ENCODE assay signal across 26 cellular contexts in the genomic region with DNA sequence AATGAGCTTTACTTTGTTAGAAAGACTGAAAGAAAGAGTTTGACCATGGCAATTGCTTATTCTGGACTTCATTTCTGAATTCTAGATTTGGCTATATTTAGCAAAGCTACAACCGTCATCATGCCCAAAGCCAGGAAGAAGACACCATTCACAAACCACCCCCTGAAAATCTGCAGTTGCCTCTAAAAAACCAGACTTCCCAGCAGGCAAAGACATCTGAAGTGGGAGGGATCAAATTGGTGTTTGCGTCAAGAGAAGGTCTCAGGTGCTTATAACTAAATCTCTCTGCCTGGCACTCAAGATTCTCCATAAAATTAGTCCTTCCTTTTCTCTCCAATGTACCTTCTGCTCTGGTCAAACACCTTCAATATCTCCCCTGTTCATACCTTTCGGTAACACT. TPM values are rescaled to one million over a fixed set of nuclear protein-coding genes. Genes with fewer than 3 reads are reported as not detected.
DNase-seq lines count a peak whose midpoint lies in the region; ATAC-seq and TF ChIP-seq lines count a peak whose summit lies in the region.
"Had no signal": no experiment of that assay in that cellular context is flagged by ENCODE, and none has a peak within 500 bp of the region (broad histone marks: within the 10 kb centered on the region; RNA-seq: fewer than 3 reads in every experiment).

No MANE protein-coding gene starts in this region.

- peaks cover 62% of the 10 kb centered on the region for H3K4me1 Mint-ChIP-seq in activated T-cell treated with anti-CD3 and anti-CD28 coated beads, Interleukin-2, amount 50 U/mL, for 72 hours (ENCODE audit: low read depth)
- H3K4me1 Mint-ChIP-seq in activated naive CD8-positive, alpha-beta T cell treated with anti-CD3 and anti-CD28 coated beads, Interleukin-2, amount 10 ng/mL, durations not matched to agents 7 days and 5 days = peaks cover 53% of the 10 kb centered on the region

- peak overlapping the region; percentile 87 for H3K4me2 ChIP-seq in DND-41 (ENCODE audit: insufficient read depth, low read length)
- H3K4me2 ChIP-seq in parathyroid adenoma (ENCODE audit: low read length) = peak overlapping the region; percentile 31

- H3K9ac ChIP-seq in DND-41 (ENCODE audit: low read depth, low read length) (no peak overlapping the region), parathyroid adenoma (no peak overlapping the region)

- H3K4me1 ChIP-seq in DND-41 (ENCODE audit: insufficient read depth, low read length) (peaks cover 72% of the 10 kb centered on the region), parathyroid adenoma (peaks cover 7% of the 10 kb centered on the region)

- no peak for ATAC-seq in activated T-cell treated with anti-CD3 and anti-CD28 coated beads, Interleukin-2, amount 50 U/mL, for 72 hours (replicated peaks in 1 of 2)
- ATAC-seq in DND-41 (ENCODE audit: insufficient read depth, low read depth) (no peak), HG03571 (IDR thresholded peaks at IDR 0.05; ENCODE audit: unreplicated experiment) (no peak), HG02571 (IDR thresholded peaks at IDR 0.05; ENCODE audit: unreplicated experiment) (no peak)
- ATAC-seq in activated naive CD8-positive, alpha-beta T cell treated with anti-CD3 and anti-CD28 coated beads, Interleukin-2, amount 10 ng/mL, durations not matched to agents 7 days and 5 days (ENCODE audit: low read depth) = no peak
- ATAC-seq: activated CD8-positive, alpha-beta memory T cell treated with anti-CD3 and anti-CD28 coated beads, Interleukin-2, amount 10 ng/mL, durations not matched to agents 7 days and 5 days; esophagus mucosa had no signal

- H3K36me3 ChIP-seq in DND-41 (ENCODE audit: insufficient read depth, low read length) = peaks cover 77% of the 10 kb centered on the region
- H3K36me3 ChIP-seq in parathyroid adenoma (ENCODE audit: control insufficient read depth, insufficient read depth, low read length) = no peaks in the 10 kb centered on the region
- H3K36me3 ChIP-seq: prostate gland, vagina had no signal

- no peaks in the 10 kb centered on the region for H3K9me3 ChIP-seq in DND-41 (ENCODE audit: insufficient read depth, low read length, severe bottlenecking)
- no peaks in the 10 kb centered on the region for H3K9me3 ChIP-seq in parathyroid adenoma (ENCODE audit: control insufficient read depth, low read length)
- H3K9me3 ChIP-seq: left ventricle myocardium inferior, prostate gland, vagina had no signal

- POLR2A ChIA-PET in activated naive CD8-positive, alpha-beta T cell treated with anti-CD3 and anti-CD28 coated beads, Interleukin-2, amount 10 ng/mL, durations not matched to agents 7 days and 5 days (lab: Charles Lee) = no interaction called here

- H3K4me3 ChIP-seq in DND-41 (ENCODE audit: low read depth in 1 of 2, low read length in 2 of 2) = peak overlapping the region in 1 of 2 experiments; percentile 75; a peak in 2 of 4 replicates
- H3K4me3 ChIP-seq in parathyroid adenoma (ENCODE audit: low read depth, low read length) = no peak overlapping the region
- H3K4me3 ChIP-seq: left ventricle myocardium inferior, prostate gland, vagina had no signal

- no peaks in the 10 kb centered on the region for H3K27me3 Mint-ChIP-seq in activated T-cell treated with anti-CD3 and anti-CD28 coated beads, Interleukin-2, amount 50 U/mL, for 72 hours (ENCODE audit: low read depth)
- H3K27me3 Mint-ChIP-seq in activated naive CD8-positive, alpha-beta T cell treated with anti-CD3 and anti-CD28 coated beads, Interleukin-2, amount 10 ng/mL, durations not matched to agents 7 days and 5 days = no peaks in the 10 kb centered on the region
- H3K27me3 Mint-ChIP-seq: activated CD8-positive, alpha-beta memory T cell treated with anti-CD3 and anti-CD28 coated beads, Interleukin-2, amount 10 ng/mL, durations not matched to agents 7 days and 5 days had no signal

- no peaks in the 10 kb centered on the region for H3K27me3 ChIP-seq in DND-41 (ENCODE audit: insufficient read depth, low read length, poor library complexity)
- no peaks in the 10 kb centered on the region for H3K27me3 ChIP-seq in parathyroid adenoma (ENCODE audit: control insufficient read depth, insufficient read depth, low read length)
- H3K27me3 ChIP-seq: vagina had no signal

- TF ChIP-seq CTCF in DND-41 (IDR thresholded peaks at IDR 0.05; ENCODE audit: borderline replicate concordance, extremely low read depth, low read length, poor library complexity, severe bottlenecking) (no peak), parathyroid adenoma (IDR thresholded peaks at IDR 0.05) (no peak)

- H2AFZ ChIP-seq in DND-41 (ENCODE audit: low read depth, low read length) (no peak overlapping the region), parathyroid adenoma (no peak overlapping the region)

- H3K79me2 ChIP-seq in DND-41 (ENCODE audit: insufficient read depth, low read length) = peaks cover 100% of the 10 kb centered on the region
- peaks cover 74% of the 10 kb centered on the region for H3K79me2 ChIP-seq in parathyroid adenoma

- peak overlapping the region; percentile 91 to 92 for H3K4me3 Mint-ChIP-seq in activated T-cell treated with anti-CD3 and anti-CD28 coated beads, Interleukin-2, amount 50 U/mL, for 72 hours
- H3K4me3 Mint-ChIP-seq in activated naive CD8-positive, alpha-beta T cell treated with anti-CD3 and anti-CD28 coated beads, Interleukin-2, amount 10 ng/mL, durations not matched to agents 7 days and 5 days = peak overlapping the region; percentile 14
- H3K4me3 Mint-ChIP-seq: activated CD8-positive, alpha-beta memory T cell treated with anti-CD3 and anti-CD28 coated beads, Interleukin-2, amount 10 ng/mL, durations not matched to agents 7 days and 5 days; neural crest cell had no signal

- H3K36me3 Mint-ChIP-seq in activated T-cell treated with anti-CD3 and anti-CD28 coated beads, Interleukin-2, amount 50 U/mL, for 72 hours (ENCODE audit: insufficient read depth in 2 of 2) = peaks cover 21 to 26% of the 10 kb centered on the region in 2 donors
- peaks cover 48% of the 10 kb centered on the region for H3K36me3 Mint-ChIP-seq in activated naive CD8-positive, alpha-beta T cell treated with anti-CD3 and anti-CD28 coated beads, Interleukin-2, amount 10 ng/mL, durations not matched to agents 7 days and 5 days

- no peaks in the 10 kb centered on the region for H3K9me3 Mint-ChIP-seq in activated T-cell treated with anti-CD3 and anti-CD28 coated beads, Interleukin-2, amount 50 U/mL, for 72 hours
- H3K9me3 Mint-ChIP-seq in activated naive CD8-positive, alpha-beta T cell treated with anti-CD3 and anti-CD28 coated beads, Interleukin-2, amount 10 ng/mL, durations not matched to agents 7 days and 5 days = no peaks in the 10 kb centered on the region
- H3K9me3 Mint-ChIP-seq: neural crest cell had no signal

- DNase-seq in activated T-cell treated with anti-CD3 and anti-CD28 coated beads, Interleukin-2, amount 50 U/mL, for 72 hours = no peak
- DNase-seq in activated T-cell treated with anti-CD3 and anti-CD28 coated beads for 4 hours (no peak), DND-41 (no peak), HuH-7 (ENCODE audit: low spot score) (no peak)
- DNase-seq in activated naive CD8-positive, alpha-beta T cell treated with anti-CD3 and anti-CD28 coated beads, Interleukin-2, amount 10 ng/mL, durations not matched to agents 7 days and 5 days = no peak
- DNase-seq: activated CD4-positive, CD25-positive, alpha-beta regulatory T cell; activated CD8-positive, alpha-beta memory T cell treated with anti-CD3 and anti-CD28 coated beads, Interleukin-2, amount 10 ng/mL, durations not matched to agents 7 days and 5 days; activated gamma-delta T cell treated with Interleukin-2 at 50 U/mL for 16 hours; cerebellar nuclear complex; DMS153; effector CD4-positive, alpha-beta T cell; foreskin melanocyte; GDM1; Kasumi-1; left ventricle myocardium inferior; midbrain; NCI-H187; stimulated activated CD8-positive, alpha-beta memory T cell treated with anti-CD3 and anti-CD28 coated beads, Interleukin-4, amount 100 ng/mL, for 48 hours; substantia nigra had no signal

- H3K27ac Mint-ChIP-seq in activated T-cell treated with anti-CD3 and anti-CD28 coated beads, Interleukin-2, amount 50 U/mL, for 72 hours = peak overlapping the region; percentile 75
- no peak overlapping the region for H3K27ac Mint-ChIP-seq in activated naive CD8-positive, alpha-beta T cell treated with anti-CD3 and anti-CD28 coated beads, Interleukin-2, amount 10 ng/mL, durations not matched to agents 7 days and 5 days
- H3K27ac Mint-ChIP-seq: activated CD8-positive, alpha-beta memory T cell treated with anti-CD3 and anti-CD28 coated beads, Interleukin-2, amount 10 ng/mL, durations not matched to agents 7 days and 5 days had no signal

- H3K27ac ChIP-seq in DND-41 (ENCODE audit: low read length) = peak overlapping the region; percentile 24; the same call in 1 of the 2 replicates
- peak overlapping the region; percentile 99 for H3K27ac ChIP-seq in parathyroid adenoma
- H3K27ac ChIP-seq: left ventricle myocardium inferior, prostate gland, vagina had no signal

- H4K20me1 ChIP-seq in DND-41 (ENCODE audit: insufficient read depth, low read length) = peaks cover 75% of the 10 kb centered on the region

RNA-seq across cellular contexts. Expression of a gene that starts 5.6 kb away (rescaled TPM):
- total RNA-seq in activated T-cell treated with anti-CD3 and anti-CD28 coated beads, Interleukin-2, amount 50 U/mL, for 72 hours = 100 to 1,000 TPM; 134 to 137 TPM
- total RNA-seq in activated naive CD8-positive, alpha-beta T cell treated with anti-CD3 and anti-CD28 coated beads, Interleukin-2, amount 10 ng/mL, durations not matched to agents 7 days and 5 days = 100 to 1,000 TPM; 143 to 144 TPM
